3 cellular contexts compared by ENCODE assay signal in genomic region chr15:91759560-91759959, GRCh38.
"Had no signal": no experiment of that assay in that cellular context is flagged by ENCODE, and none has a peak within 500 bp of the region (broad histone marks: within the 10 kb centered on the region; RNA-seq: fewer than 3 reads in every experiment).

No MANE protein-coding gene starts in this region.

- DNase-seq: GDM1, GF-D8 had no signal

- H3K4me3 ChIP-seq: GM12878 had no signal

- ATAC-seq: GM12878 had no signal
